In genomic region chr19:38922482-38922881, GRCh38 we compare ENCODE assay signal across 24 cellular contexts. TPM values are rescaled to one million over a fixed set of nuclear protein-coding genes. Genes with fewer than 3 reads are reported as not detected.
"Had no signal": no experiment of that assay in that cellular context is flagged by ENCODE, and none has a peak within 500 bp of the region (broad histone marks: within the 10 kb centered on the region; RNA-seq: fewer than 3 reads in every experiment).

No MANE protein-coding gene starts in this region.

- H3K4me3 Mint-ChIP-seq: mesothelial cell of epicardium; naive B cell; natural killer cell; nephron progenitor cell; neural progenitor cell; stimulated activated memory B cell treated with anti-CD40 and anti-IgM and Interleukin-4, amounts not matched to agents 10 μg/mL and 1 μg/mL and 100 μg/mL, for 72 hours; stimulated activated naive CD8-positive, alpha-beta T cell treated with anti-CD3 and anti-CD28 coated beads, Interleukin-15, amount 100 ng/mL, for 72 hours; type B pancreatic cell had no signal

- DNase-seq: hippocampal formation; kidney; left ventricle myocardium inferior; mesendoderm; naive B cell; natural killer cell; nephron progenitor cell; occipital lobe; retina; right cardiac atrium; stimulated activated CD4-positive, alpha-beta T cell treated with anti-CD3 and anti-CD28 coated beads, Interleukin-1b, Interleukin-23, amount 100 ng/mL, for 48 hours; stimulated activated CD4-positive, alpha-beta T cell treated with anti-CD3 and anti-CD28 coated beads, Interleukin-2, amount 100 ng/mL, for 48 hours; stimulated activated CD4-positive, alpha-beta T cell treated with anti-CD3 and anti-CD28 coated beads, Interleukin-4, amount 100 ng/mL, for 4 hours; stimulated activated CD8-positive, alpha-beta memory T cell treated with anti-CD3 and anti-CD28 coated beads, Interleukin-4, amount 100 ng/mL, for 48 hours; stimulated activated naive CD4-positive, alpha-beta T cell treated with Interleukin-2 at 50 U/mL for 16 hours; stimulated activated naive CD8-positive, alpha-beta T cell treated with anti-CD3 and anti-CD28 coated beads, Interleukin-15, amount 100 ng/mL, for 72 hours; substantia nigra; uterus had no signal

- H3K9me3 Mint-ChIP-seq: mesothelial cell of epicardium; naive B cell; natural killer cell; nephron progenitor cell; neural progenitor cell; stimulated activated memory B cell treated with anti-CD40 and anti-IgM and Interleukin-4, amounts not matched to agents 10 μg/mL and 1 μg/mL and 100 μg/mL, for 72 hours; stimulated activated naive CD8-positive, alpha-beta T cell treated with anti-CD3 and anti-CD28 coated beads, Interleukin-15, amount 100 ng/mL, for 72 hours; type B pancreatic cell had no signal

- H3K36me3 Mint-ChIP-seq: natural killer cell had no signal

- H3K27ac Mint-ChIP-seq: mesothelial cell of epicardium; naive B cell; nephron progenitor cell; neural progenitor cell; stimulated activated memory B cell treated with anti-CD40 and anti-IgM and Interleukin-4, amounts not matched to agents 10 μg/mL and 1 μg/mL and 100 μg/mL, for 72 hours; stimulated activated naive CD8-positive, alpha-beta T cell treated with anti-CD3 and anti-CD28 coated beads, Interleukin-15, amount 100 ng/mL, for 72 hours; type B pancreatic cell had no signal

- H3K4me1 Mint-ChIP-seq: mesothelial cell of epicardium; naive B cell; nephron progenitor cell; neural progenitor cell; stimulated activated memory B cell treated with anti-CD40 and anti-IgM and Interleukin-4, amounts not matched to agents 10 μg/mL and 1 μg/mL and 100 μg/mL, for 72 hours; stimulated activated naive CD8-positive, alpha-beta T cell treated with anti-CD3 and anti-CD28 coated beads, Interleukin-15, amount 100 ng/mL, for 72 hours had no signal

- ATAC-seq: natural killer cell; right cardiac atrium; sciatic nerve; stimulated activated memory B cell treated with anti-CD40 and anti-IgM and Interleukin-4, amounts not matched to agents 10 μg/mL and 1 μg/mL and 100 μg/mL, for 72 hours; stimulated activated naive CD8-positive, alpha-beta T cell treated with anti-CD3 and anti-CD28 coated beads, Interleukin-15, amount 100 ng/mL, for 72 hours had no signal

- H3K27me3 Mint-ChIP-seq: naive B cell; stimulated activated memory B cell treated with anti-CD40 and anti-IgM and Interleukin-4, amounts not matched to agents 10 μg/mL and 1 μg/mL and 100 μg/mL, for 72 hours; stimulated activated naive CD8-positive, alpha-beta T cell treated with anti-CD3 and anti-CD28 coated beads, Interleukin-15, amount 100 ng/mL, for 72 hours; type B pancreatic cell had no signal

RNA-seq across cellular contexts. Expression of gene CCER2, which starts 10.5 kb away (rescaled TPM):
- total RNA-seq: left ventricle myocardium inferior, tibial nerve had no signal
